8 cellular contexts compared by ENCODE assay signal in genomic region chr2:47767880-47768609, GRCh38. TPM values are rescaled to one million over a fixed set of nuclear protein-coding genes. Genes with fewer than 3 reads are reported as not detected.
A peak's percentile ranks its signal among the peaks of the same experiment; 100 is the strongest.
DNase-seq lines count a peak whose midpoint lies in the region; ATAC-seq, FAIRE-seq and TF ChIP-seq lines count a peak whose summit lies in the region.

No MANE protein-coding gene starts in this region.

- no peak overlapping the region for H2AFZ ChIP-seq in mesenchymal stem cell (ENCODE audit: low read depth, low read length)

- H3K4me2 ChIP-seq in mesenchymal stem cell (ENCODE audit: low read length, poor library complexity, severe bottlenecking) = peak overlapping the region; percentile 96

- H3K4ac ChIP-seq in mesenchymal stem cell (ENCODE audit: low read depth in 1 of 2, low read length in 2 of 2) = peak overlapping the region in 1 of 2 experiments; percentile 44

- no peaks in the 10 kb centered on the region for H3K36me3 ChIP-seq in mesenchymal stem cell (ENCODE audit: control insufficient read depth in 1 of 2, insufficient read depth in 2 of 2, low read depth in 1 of 2, low read length in 2 of 2)

- peak overlapping the region in 1 of 2 experiments; percentile 67 for H3K4me3 ChIP-seq in mesenchymal stem cell (ENCODE audit: insufficient read depth in 1 of 2, low read depth in 1 of 2, low read length in 2 of 2)

- H3K79me1 ChIP-seq in mesenchymal stem cell (replicated peaks; ENCODE audit: low read length, poor library complexity, severe bottlenecking) = no peaks in the 10 kb centered on the region

- H3K27me3 ChIP-seq in mesenchymal stem cell (ENCODE audit: control insufficient read depth in 1 of 2, insufficient read depth in 1 of 2, low read length in 2 of 2) = peaks cover 0 to 7% of the 10 kb centered on the region in 2 experiments

- H2BK120ac ChIP-seq in mesenchymal stem cell (ENCODE audit: low read depth, low read length) = no peak overlapping the region

- DNase-seq in D721Med (ENCODE audit: insufficient read length, low spot score) (peak; percentile 41), NCI-H2171 (lab: John Stamatoyannopoulos, UW) (peak; percentile 17), ecto neural progenitor cell (ENCODE audit: low spot score) (peak; percentile 86), mesenchymal stem cell (peak; percentile 40)
- peak; percentile 55 to 64 for DNase-seq in activated CD4-positive, alpha-beta T cell treated with anti-CD3 and anti-CD28 coated beads, Interleukin-2, amount 50 U/mL, for 4 hours
- peak; percentile 50 to 53 for DNase-seq in stimulated activated CD8-positive, alpha-beta memory T cell treated with anti-CD3 and anti-CD28 coated beads, Interleukin-2, amount 100 ng/mL, for 1 hour (ENCODE audit: low read depth in 2 of 2)

- TF ChIP-seq CTCF in D721Med (IDR thresholded peaks at IDR 0.05; ENCODE audit: insufficient read depth, missing control alignments) = peak; percentile 87

- peak overlapping the region; percentile 62 for H3K9ac ChIP-seq in mesenchymal stem cell (ENCODE audit: low read length)

- peak overlapping the region in 1 of 2 experiments; percentile 57 for H2BK12ac ChIP-seq in mesenchymal stem cell (ENCODE audit: low read length in 2 of 2)

- H3K4me1 ChIP-seq in mesenchymal stem cell (ENCODE audit: control insufficient read depth, insufficient read depth, low read depth, low read length) = peaks cover 2% of the 10 kb centered on the region

- H2BK15ac ChIP-seq in mesenchymal stem cell (ENCODE audit: low read depth, poor library complexity, severe bottlenecking) = no peak overlapping the region

- H4K8ac ChIP-seq in mesenchymal stem cell (ENCODE audit: low read length) = no peak overlapping the region

- 32% methylated on average over 28 of the region's 28 CpGs for WGBS in mesenchymal stem cell

- H2BK5ac ChIP-seq in mesenchymal stem cell (ENCODE audit: low read depth, low read length, poor library complexity, severe bottlenecking) = no peak overlapping the region

- ATAC-seq in GM21825 (IDR thresholded peaks at IDR 0.05; ENCODE audit: unreplicated experiment) = peak; percentile 63
- no peak for ATAC-seq in HG02840 (IDR thresholded peaks at IDR 0.05; ENCODE audit: low FRiP score, unreplicated experiment)

- no peak overlapping the region for H2AK5ac ChIP-seq in mesenchymal stem cell (ENCODE audit: low read length, severe bottlenecking)

- no peak overlapping the region for H3K14ac ChIP-seq in mesenchymal stem cell (ENCODE audit: low read length in 2 of 2)

- H3K23ac ChIP-seq in mesenchymal stem cell (ENCODE audit: low read length in 2 of 2) = no peak overlapping the region

- peaks cover 19% of the 10 kb centered on the region for H3K9me3 ChIP-seq in mesenchymal stem cell (ENCODE audit: control insufficient read depth, low read length)

- H4K91ac ChIP-seq in mesenchymal stem cell (ENCODE audit: low read length) = no peak overlapping the region

- H3K18ac ChIP-seq in mesenchymal stem cell (ENCODE audit: low read depth in 1 of 2, low read length in 2 of 2) = no peak overlapping the region

- H3K27ac ChIP-seq in mesenchymal stem cell (ENCODE audit: low read length, poor library complexity, severe bottlenecking) = no peak overlapping the region

- FAIRE-seq in D721Med (lab: Jason Lieb, UNC) = no peak

RNA-seq across cellular contexts. Expression of gene MSH6, which starts 14.9 kb away (rescaled TPM):
- polyA plus RNA-seq in mesenchymal stem cell (2013, experiment 1 of 2) = 25.6 TPM
- 26.1 TPM for polyA plus RNA-seq in mesenchymal stem cell (2013, experiment 2 of 2)

Comparison
In these comparisons a context has a peak if more than half of its experiments do, and no peak if none do; other contexts are left out.
1. DNase-seq: peak in every context shown above with its lines; median percentile 86 in ecto neural progenitor cell; 60 in activated CD4-positive, alpha-beta T cell treated with anti-CD3 and anti-CD28 coated beads, Interleukin-2, amount 50 U/mL, for 4 hours; 52 in stimulated activated CD8-positive, alpha-beta memory T cell treated with anti-CD3 and anti-CD28 coated beads, Interleukin-2, amount 100 ng/mL, for 1 hour; 41 in D721Med; 40 in mesenchymal stem cell; 17 in NCI-H2171.